In genomic region chr16:30367349-30368009, GRCh38 we compare ENCODE assay signal across 6 cellular contexts. TPM values are rescaled to one million over a fixed set of nuclear protein-coding genes. Genes with fewer than 3 reads are reported as not detected.
DNase-seq lines count a peak whose midpoint lies in the region; ATAC-seq and TF ChIP-seq lines count a peak whose summit lies in the region.

No MANE protein-coding gene starts in this region.

- DNase-seq in AG09309 (ENCODE audit: low read depth) = no peak
- no peak for DNase-seq in T-helper 17 cell
- DNase-seq in kidney epithelial cell (ENCODE audit: low read depth) = no peak
- DNase-seq in kidney glomerular epithelial cell (lab: John Stamatoyannopoulos, UW) = no peak
- DNase-seq in SHP77 treated with DMSO at 0.1 percent for 48 hours (lab: John Stamatoyannopoulos, UW) = no peak

- peaks cover 58% of the 10 kb centered on the region for H3K4me1 Mint-ChIP-seq in T-helper 17 cell

- TF ChIP-seq CTCF in AG09309 (IDR thresholded peaks at IDR 0.05; ENCODE audit: control insufficient read depth, insufficient read depth, low read depth, low read length, missing control alignments) = no peak
- no peak for TF ChIP-seq CTCF in kidney epithelial cell (IDR thresholded peaks at IDR 0.05; ENCODE audit: insufficient read depth, low read length, poor library complexity, severe bottlenecking)

- ATAC-seq in T-helper 17 cell (no peak), GM18505 (IDR thresholded peaks at IDR 0.05; ENCODE audit: unreplicated experiment) (no peak)

- H3K4me3 ChIP-seq in AG09309 (ENCODE audit: control insufficient read depth, low read depth, low read length) (peak overlapping the region; percentile 86), kidney epithelial cell (ENCODE audit: low read depth, low read length) (peak overlapping the region; percentile 78)

- H3K36me3 ChIP-seq in kidney epithelial cell (ENCODE audit: control insufficient read depth, insufficient read depth, low read length) = peaks cover 1% of the 10 kb centered on the region

- no peaks in the 10 kb centered on the region for H3K9me3 ChIP-seq in T-helper 17 cell (ENCODE audit: control insufficient read depth, low read length, poor library complexity, severe bottlenecking)

- H3K27me3 Mint-ChIP-seq in T-helper 17 cell = no peaks in the 10 kb centered on the region

- no peak for TF ChIP-seq POLR2A in GM18505 (IDR thresholded peaks at IDR 0.05; ENCODE audit: borderline replicate concordance, extremely low read depth, insufficient read depth, insufficient read length)

- peak overlapping the region; percentile 94 for H3K4me3 Mint-ChIP-seq in T-helper 17 cell

- peaks cover 8% of the 10 kb centered on the region for H3K36me3 Mint-ChIP-seq in T-helper 17 cell (ENCODE audit: low read depth)

- H3K27ac Mint-ChIP-seq in T-helper 17 cell = peak overlapping the region; percentile 94

- H3K27me3 ChIP-seq in kidney epithelial cell (ENCODE audit: control insufficient read depth, insufficient read depth, low read length) = no peaks in the 10 kb centered on the region

RNA-seq across cellular contexts. Expression of gene TBC1D10B, which starts 2.8 kb away (rescaled TPM):
- total RNA-seq in T-helper 17 cell (10 to 100 TPM; 27.4 to 28.8 TPM), kidney epithelial cell (47.0 and 51.9 TPM in 2 replicates)

RNA-seq across cellular contexts. Expression of gene MYL11, which starts 7.1 kb away (rescaled TPM):
- 1 to 10 TPM in 1 of 2 donors, not detected in 1; 1.8 TPM for total RNA-seq in T-helper 17 cell
- total RNA-seq in kidney epithelial cell = not detected in 2 replicates

RNA-seq across cellular contexts. Expression of gene CD2BP2, which starts 12.4 kb away (rescaled TPM):
- total RNA-seq in T-helper 17 cell (10 to 100 TPM; 35.5 to 44.8 TPM), kidney epithelial cell (82.1 and 107 TPM in 2 replicates)

RNA-seq across cellular contexts. Expression of gene SEPTIN1, which starts 14.9 kb away (rescaled TPM):
- total RNA-seq in T-helper 17 cell = 100 to 1,000 TPM; 192 to 220 TPM
- 0.38 and 0.62 TPM in 2 replicates for total RNA-seq in kidney epithelial cell

RNA-seq across cellular contexts. Expression of gene ZNF48, which starts 27.7 kb away (rescaled TPM):
- total RNA-seq in T-helper 17 cell (1 to 10 TPM; 6.2 to 6.7 TPM), kidney epithelial cell (24.4 and 27.4 TPM in 2 replicates)
